ENCODE assay signal across 8 cellular contexts in genomic region chr4:82428969-82429727, GRCh38. TPM values are rescaled to one million over a fixed set of nuclear protein-coding genes. Genes with fewer than 3 reads are reported as not detected.
DNase-seq lines count a peak whose midpoint lies in the region; ATAC-seq and TF ChIP-seq lines count a peak whose summit lies in the region.

No MANE protein-coding gene starts in this region.

- TF ChIP-seq POLR2A in IMR-90 (IDR thresholded peaks at IDR 0.05; ENCODE audit: low read depth, low read length): peak; percentile 99

- H3K27ac ChIP-seq in IMR-90 (ENCODE audit: insufficient read depth, low read length): peak overlapping the region; percentile 95
- H3K27ac ChIP-seq in OCI-LY3 (ENCODE audit: low read length): peak overlapping the region; percentile 91
- peak overlapping the region; percentile 99 for H3K27ac ChIP-seq in muscle layer of colon (ENCODE audit: low read depth, low read length)

- peak overlapping the region; percentile 100 for H2AK9ac ChIP-seq in IMR-90 (replicated peaks; ENCODE audit: low read depth, low read length, poor library complexity)

- peak overlapping the region; percentile 97 for H3K23ac ChIP-seq in IMR-90 (ENCODE audit: low read depth, low read length)

- H2BK5ac ChIP-seq in IMR-90 (ENCODE audit: low read depth, low read length, poor library complexity, severe bottlenecking): peak overlapping the region; percentile 90

- H3K9ac ChIP-seq in IMR-90 (ENCODE audit: low read depth, low read length): peak overlapping the region; percentile 99
- H3K9ac ChIP-seq in OCI-LY3 (ENCODE audit: low read length): peak overlapping the region; percentile 100
- peak overlapping the region; percentile 58 for H3K9ac ChIP-seq in muscle layer of colon (ENCODE audit: low read length)

- H4K20me1 ChIP-seq in IMR-90 (ENCODE audit: insufficient read depth, low read length) (peaks cover 59% of the 10 kb centered on the region), OCI-LY3 (ENCODE audit: insufficient read depth, low read length) (peaks cover 59% of the 10 kb centered on the region)

- H3K4me3 ChIP-seq in IMR-90 (ENCODE audit: insufficient read depth, low read depth, low read length): peak overlapping the region; percentile 92
- peak overlapping the region; percentile 99 for H3K4me3 ChIP-seq in OCI-LY3 (ENCODE audit: low read length)
- H3K4me3 ChIP-seq in epithelial cell of proximal tubule (ENCODE audit: low read depth, low read length): peak overlapping the region; percentile 81
- H3K4me3 ChIP-seq in muscle layer of colon (ENCODE audit: low read depth in 1 of 2, low read length in 2 of 2): peak overlapping the region; percentile 66 to 98

- DNase-seq in DMS153 treated with DMSO at 0.1 percent for 48 hours (lab: John Stamatoyannopoulos, UW; ENCODE audit: unreplicated experiment) (peak; percentile 81), IMR-90 (peak; percentile 85), activated T-cell treated with anti-CD3 and anti-CD28 coated beads for 4 hours (peak; percentile 89), epithelial cell of proximal tubule (ENCODE audit: low read depth) (no peak)
- peak; percentile 80 for DNase-seq in stimulated activated CD8-positive, alpha-beta memory T cell treated with anti-CD3 and anti-CD28 coated beads, Interleukin-7, amount 100 ng/mL, for 24 hours (ENCODE audit: low read depth)

- dilution Hi-C loops in IMR-90 (cut with HindIII; ENCODE audit: low sequenced_read_pairs, unreplicated experiment): no loop called here

- H3K4me1 ChIP-seq in IMR-90 (ENCODE audit: control insufficient read depth, insufficient read depth, low read length) (peaks cover 4% of the 10 kb centered on the region), OCI-LY3 (ENCODE audit: low read length) (peaks cover 18% of the 10 kb centered on the region), muscle layer of colon (ENCODE audit: insufficient read depth, low read length) (peaks cover 31% of the 10 kb centered on the region)

- H3K79me2 ChIP-seq in OCI-LY3 (ENCODE audit: low read length): peaks cover 92% of the 10 kb centered on the region

- peak overlapping the region; percentile 85 for H4K5ac ChIP-seq in IMR-90 (ENCODE audit: low read depth, low read length)

- peak overlapping the region; percentile 74; the same call in 1 of the 2 replicates for H2BK120ac ChIP-seq in IMR-90 (ENCODE audit: low read depth, low read length)

- no TSS peak for BruUV-seq in IMR-90 (replicated peaks; lab: Mats Ljungman, UMichigan)

- H2AK5ac ChIP-seq in IMR-90 (ENCODE audit: low read depth, low read length): peak overlapping the region; percentile 95

- no peaks in the 10 kb centered on the region for H3K9me3 ChIP-seq in IMR-90 (ENCODE audit: control insufficient read depth, insufficient read depth, low read length)
- no peaks in the 10 kb centered on the region for H3K9me3 ChIP-seq in OCI-LY3 (ENCODE audit: insufficient read depth, low read length)
- no peaks in the 10 kb centered on the region for H3K9me3 ChIP-seq in muscle layer of colon (ENCODE audit: low read length)

- in situ Hi-C loops in IMR-90 (cut with MboI; ENCODE audit: low sequenced_read_pairs): loop anchor here (25.0 kb wide), 1 partner anchor 608 kb away; the partner anchor contains the start of gene COPS4

- WGBS in IMR-90 (ENCODE audit: extremely low coverage in 2 of 2, insufficient read length in 1 of 2), 2 experiments: 1% methylated on average over 19 of the region's 83 CpGs; no CpG with 5 or more reads in 1 of the 2 experiments

- H3K14ac ChIP-seq in IMR-90 (replicated peaks; ENCODE audit: low read depth, low read length): peak overlapping the region; percentile 99

- peaks cover 3% of the 10 kb centered on the region; the same call in 1 of the 2 replicates for H3K9me1 ChIP-seq in IMR-90 (ENCODE audit: insufficient read depth, low read length)

- peak overlapping the region; percentile 80 for H3K18ac ChIP-seq in IMR-90 (ENCODE audit: low read depth, low read length)

- peak overlapping the region; percentile 98 for H3K56ac ChIP-seq in IMR-90 (ENCODE audit: extremely low read depth, insufficient read depth, low read length)

- peak overlapping the region; percentile 72 for H3K4me2 ChIP-seq in IMR-90 (ENCODE audit: low read depth, low read length)
- peak overlapping the region; percentile 91 for H3K4me2 ChIP-seq in OCI-LY3 (ENCODE audit: low read length)

- peaks cover 17 to 54% of the 10 kb centered on the region in 2 experiments for H3K79me1 ChIP-seq in IMR-90 (ENCODE audit: low read depth in 1 of 2, low read length in 2 of 2)

- H4K91ac ChIP-seq in IMR-90 (ENCODE audit: insufficient read depth, low read depth, low read length): peak overlapping the region; percentile 98

- H4K8ac ChIP-seq in IMR-90 (ENCODE audit: low read depth in 2 of 2, low read length in 2 of 2): peak overlapping the region; percentile 80 to 97

- no peak overlapping the region for H2BK15ac ChIP-seq in IMR-90 (ENCODE audit: low read depth, low read length)

- peak; percentile 45 for ATAC-seq in GM21529 (IDR thresholded peaks at IDR 0.05; ENCODE audit: unreplicated experiment)
- ATAC-seq in IMR-90 (ENCODE audit: low read depth): peak; percentile 75

- CTCF ChIA-PET in IMR-90 (lab: Yijun Ruan, JAX): interaction anchor here (0.6 to 1.2 kb wide), 6 partner anchors 8 to 55 kb away, joined by 3 to 5 read pairs (median 3); partner anchors contain the start of gene HNRNPD

- no peak for TF ChIP-seq RAD21 in IMR-90 (IDR thresholded peaks at IDR 0.05; ENCODE audit: low read length)

- H3K36me3 ChIP-seq in IMR-90 (ENCODE audit: control insufficient read depth, insufficient read depth, low read length) (peaks cover 16% of the 10 kb centered on the region), OCI-LY3 (replicated peaks; ENCODE audit: low read depth, low read length) (peaks cover 59% of the 10 kb centered on the region), muscle layer of colon (ENCODE audit: insufficient read depth, low read length) (peaks cover 24% of the 10 kb centered on the region)

- H3K27me3 ChIP-seq in IMR-90 (ENCODE audit: control insufficient read depth, insufficient read depth, low read length): no peaks in the 10 kb centered on the region
- H3K27me3 ChIP-seq in OCI-LY3 (ENCODE audit: low read depth, low read length): no peaks in the 10 kb centered on the region
- H3K27me3 ChIP-seq in muscle layer of colon (ENCODE audit: control insufficient read depth in 1 of 2, insufficient read depth in 2 of 2, low read length in 2 of 2): no peaks in the 10 kb centered on the region

- no peak overlapping the region for H2BK20ac ChIP-seq in IMR-90 (ENCODE audit: low read depth, low read length)

- H2AFZ ChIP-seq in IMR-90 (replicated peaks; ENCODE audit: low read length, poor library complexity) (peak overlapping the region; percentile 99), OCI-LY3 (ENCODE audit: low read depth, low read length) (peak overlapping the region; percentile 63; the same call in 1 of the 2 replicates)

- TF ChIP-seq CTCF in IMR-90 (conservative IDR thresholded peaks at IDR 0.05; ENCODE audit: low read depth, low read length) (peak; percentile 99), OCI-LY3 (IDR thresholded peaks at IDR 0.05; ENCODE audit: low read depth, low read length) (peak; percentile 79), epithelial cell of proximal tubule (conservative IDR thresholded peaks at IDR 0.05; ENCODE audit: low read depth, low read length) (peak; percentile 81)

- intact Hi-C loops in IMR-90 (cut with micrococcal nuclease): loop anchor here (1.0 kb wide), 1 partner anchor 55 kb away; no protein-coding TSS in a partner anchor

- peak overlapping the region; percentile 99 for H3K4ac ChIP-seq in IMR-90 (ENCODE audit: low read depth, low read length)

- POLR2A ChIA-PET in IMR-90 (lab: Charles Lee; ENCODE audit: unreplicated experiment): interaction anchor here (0.6 to 1.1 kb wide), 5 partner anchors 9 to 74 kb away, joined by 3 to 6 read pairs (median 4); no protein-coding TSS in a partner anchor

TF ChIP-seq in IMR-90, 13 proteins besides CTCF, POLR2A, EP300 and RAD21:
- TF ChIP-seq, protein P1, sequence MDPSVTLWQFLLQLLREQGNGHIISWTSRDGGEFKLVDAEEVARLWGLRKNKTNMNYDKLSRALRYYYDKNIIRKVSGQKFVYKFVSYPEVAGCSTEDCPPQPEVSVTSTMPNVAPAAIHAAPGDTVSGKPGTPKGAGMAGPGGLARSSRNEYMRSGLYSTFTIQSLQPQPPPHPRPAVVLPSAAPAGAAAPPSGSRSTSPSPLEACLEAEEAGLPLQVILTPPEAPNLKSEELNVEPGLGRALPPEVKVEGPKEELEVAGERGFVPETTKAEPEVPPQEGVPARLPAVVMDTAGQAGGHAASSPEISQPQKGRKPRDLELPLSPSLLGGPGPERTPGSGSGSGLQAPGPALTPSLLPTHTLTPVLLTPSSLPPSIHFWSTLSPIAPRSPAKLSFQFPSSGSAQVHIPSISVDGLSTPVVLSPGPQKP (IDR thresholded peaks at IDR 0.05; ENCODE audit: borderline replicate concordance, low read depth, low read length): no peak
- TF ChIP-seq NFE2L2 (IDR thresholded peaks at IDR 0.05; ENCODE audit: low read depth, low read length) (no peak), MAZ (IDR thresholded peaks at IDR 0.05; ENCODE audit: borderline replicate concordance, low read depth, low read length) (peak; percentile 94), MXI1 (IDR thresholded peaks at IDR 0.05; ENCODE audit: borderline replicate concordance, low read depth, low read length) (peak; percentile 86), RFX5 (IDR thresholded peaks at IDR 0.05; ENCODE audit: low read depth, low read length) (peak; percentile 57; the same call in 1 of the 2 replicates)

RNA-seq across cellular contexts. Expression of gene HNRNPDL, which starts 1.1 kb away (rescaled TPM):
- 52.9 and 203 TPM in 2 replicates for total RNA-seq in IMR-90 (2012; rRNA removed)
- 249 and 276 TPM in 2 replicates for polyA plus RNA-seq in IMR-90 (2012; rRNA removed)
- 25.2 and 31.1 TPM in 2 replicates for polyA plus RNA-seq in IMR-90 (2012; cell fraction: cytosol; rRNA removed)
- 95.7 and 500 TPM in 2 replicates for polyA plus RNA-seq in IMR-90 (2012; cell fraction: nucleus; rRNA removed; ENCODE audit: low replicate concordance)
- 248 and 283 TPM in 2 replicates for total RNA-seq in epithelial cell of proximal tubule

RNA-seq across cellular contexts. Expression of gene ENOPH1, which starts 1.2 kb away (rescaled TPM):
- 36.0 and 51.7 TPM in 2 replicates for total RNA-seq in IMR-90 (2012; rRNA removed)
- polyA plus RNA-seq in IMR-90 (2012; rRNA removed): 12.3 and 18.0 TPM in 2 replicates
- polyA plus RNA-seq in IMR-90 (2012; cell fraction: cytosol; rRNA removed): 3.7 and 4.8 TPM in 2 replicates
- polyA plus RNA-seq in IMR-90 (2012; cell fraction: nucleus; rRNA removed; ENCODE audit: low replicate concordance): 1.5 and 5.9 TPM in 2 replicates
- total RNA-seq in epithelial cell of proximal tubule: 53.5 and 61.1 TPM in 2 replicates

RNA-seq across cellular contexts. Expression of gene HNRNPD, which starts 55.4 kb away (rescaled TPM):
- total RNA-seq in IMR-90 (2012; rRNA removed) (9.7 and 26.1 TPM in 2 replicates), epithelial cell of proximal tubule (83.0 and 96.6 TPM in 2 replicates)
- 118 and 142 TPM in 2 replicates for polyA plus RNA-seq in IMR-90 (2012; rRNA removed)
- polyA plus RNA-seq in IMR-90 (2012; cell fraction: cytosol; rRNA removed): 261 and 286 TPM in 2 replicates
- polyA plus RNA-seq in IMR-90 (2012; cell fraction: nucleus; rRNA removed; ENCODE audit: low replicate concordance): 487 and 553 TPM in 2 replicates
